ENCODE assay signal across 9 cellular contexts in genomic region chr15:23467110-23467600, GRCh38. TPM values are rescaled to one million over a fixed set of nuclear protein-coding genes. Genes with fewer than 3 reads are reported as not detected.
DNase-seq lines count a peak whose midpoint lies in the region; ATAC-seq and TF ChIP-seq lines count a peak whose summit lies in the region.
"Had no signal": no experiment of that assay in that cellular context is flagged by ENCODE, and none has a peak within 500 bp of the region (broad histone marks: within the 10 kb centered on the region; RNA-seq: fewer than 3 reads in every experiment).

No MANE protein-coding gene starts in this region.

- no peak overlapping the region for H3K4me3 Mint-ChIP-seq in activated naive CD8-positive, alpha-beta T cell treated with anti-CD3 and anti-CD28 coated beads for 36 hours

- H3K4me1 Mint-ChIP-seq in activated naive CD8-positive, alpha-beta T cell treated with anti-CD3 and anti-CD28 coated beads for 36 hours, result no peaks in the 10 kb centered on the region

- H3K36me3 Mint-ChIP-seq in activated naive CD8-positive, alpha-beta T cell treated with anti-CD3 and anti-CD28 coated beads for 36 hours, result no peaks in the 10 kb centered on the region

- TF ChIP-seq EP300 in upper lobe of left lung (IDR thresholded peaks at IDR 0.05), result no peak

- POLR2A ChIA-PET in HEK293T (lab: Yijun Ruan, JAX), result interaction anchor here (1.0 kb wide), 1 partner anchor 428 kb away, joined by 3 read pairs; the partner anchor contains the start of gene TUBGCP5

- TF ChIP-seq CTCF in AG10803 (conservative IDR thresholded peaks at IDR 0.05; ENCODE audit: low read length) (peak; percentile 53), upper lobe of left lung (IDR thresholded peaks at IDR 0.05) (peak in 4 of 6 experiments; percentile 13 to 54 (median 34))

- H3K36me3 ChIP-seq in upper lobe of left lung, result no peaks in the 10 kb centered on the region
- no peaks in the 10 kb centered on the region for H3K36me3 ChIP-seq in effector memory CD4-positive, alpha-beta T cell (ENCODE audit: control insufficient read depth, insufficient read depth, low read length)
- H3K36me3 ChIP-seq: HAP-1 had no signal

- H3K4me3 ChIP-seq in AG10803 (ENCODE audit: low read length), result no peak overlapping the region
- no peak overlapping the region for H3K4me3 ChIP-seq in upper lobe of left lung
- H3K4me3 ChIP-seq in effector memory CD4-positive, alpha-beta T cell (ENCODE audit: insufficient read depth, low read depth, low read length, poor library complexity, severe bottlenecking), result no peak overlapping the region
- H3K4me3 ChIP-seq: HAP-1 had no signal

- H3K4me1 ChIP-seq in upper lobe of left lung, result no peaks in the 10 kb centered on the region
- H3K4me1 ChIP-seq in effector memory CD4-positive, alpha-beta T cell (ENCODE audit: control insufficient read depth, insufficient read depth, low read length, poor library complexity, severe bottlenecking), result no peaks in the 10 kb centered on the region
- H3K4me1 ChIP-seq: HAP-1 had no signal

- H3K27ac ChIP-seq in upper lobe of left lung, result no peak overlapping the region
- no peak overlapping the region for H3K27ac ChIP-seq in effector memory CD4-positive, alpha-beta T cell (ENCODE audit: insufficient read depth, low read length, poor library complexity, severe bottlenecking)

- no peaks in the 10 kb centered on the region for H3K9me3 ChIP-seq in upper lobe of left lung
- no peaks in the 10 kb centered on the region for H3K9me3 ChIP-seq in effector memory CD4-positive, alpha-beta T cell (ENCODE audit: control insufficient read depth, low read length)
- H3K9me3 ChIP-seq: HAP-1 had no signal

- H3K27ac Mint-ChIP-seq in activated naive CD8-positive, alpha-beta T cell treated with anti-CD3 and anti-CD28 coated beads for 36 hours, result no peak overlapping the region

- H3K9me3 Mint-ChIP-seq in activated naive CD8-positive, alpha-beta T cell treated with anti-CD3 and anti-CD28 coated beads for 36 hours, result no peaks in the 10 kb centered on the region

- ATAC-seq in upper lobe of left lung (ENCODE audit: low FRiP score in 2 of 2) (no peak), GM21529 (IDR thresholded peaks at IDR 0.05; ENCODE audit: unreplicated experiment) (no peak)

- H3K27me3 Mint-ChIP-seq in activated naive CD8-positive, alpha-beta T cell treated with anti-CD3 and anti-CD28 coated beads for 36 hours, result peaks cover 7% of the 10 kb centered on the region

- CTCF ChIA-PET in HEK293T (lab: Yijun Ruan, JAX), result interaction anchor here (0.6 to 1.6 kb wide), 2 partner anchors 11 to 31 kb away, joined by 4 read pairs; no protein-coding TSS in a partner anchor

- no peak for TF ChIP-seq POLR2A in upper lobe of left lung (IDR thresholded peaks at IDR 0.05)

- WGBS in upper lobe of left lung, 2 donors, result 79 to 85% methylated on average over 3 of the region's 3 CpGs

- DNase-seq in AG10803 (ENCODE audit: low read depth), result peak; percentile 41
- DNase-seq in HEK293T (ENCODE audit: extremely low spot score), result peak; percentile 9
- DNase-seq in SHP77 (lab: John Stamatoyannopoulos, UW), result peak; percentile 26 to 32
- peak; percentile 18 for DNase-seq in glomerular endothelial cell (ENCODE audit: extremely low read depth, low read depth, low spot score)
- no peak for DNase-seq in upper lobe of left lung
- DNase-seq in effector memory CD4-positive, alpha-beta T cell, result no peak
- DNase-seq in activated naive CD8-positive, alpha-beta T cell treated with anti-CD3 and anti-CD28 coated beads for 36 hours, result no peak

- H3K27me3 ChIP-seq in upper lobe of left lung, result no peaks in the 10 kb centered on the region
- H3K27me3 ChIP-seq in effector memory CD4-positive, alpha-beta T cell (replicated peaks; ENCODE audit: control insufficient read depth, insufficient read depth, low read length, poor library complexity, severe bottlenecking), result no peaks in the 10 kb centered on the region

TF ChIP-seq in HEK293T, 16 proteins besides CTCF, POLR2A, EP300 and RAD21:
- TF ChIP-seq CTBP1 (IDR thresholded peaks at IDR 0.05; ENCODE audit: borderline replicate concordance) (no peak), SP1 (IDR thresholded peaks at IDR 0.05) (no peak), L3MBTL2 (conservative IDR thresholded peaks at IDR 0.05) (no peak)

RNA-seq across cellular contexts. Expression of gene GOLGA6L2, which starts 20.1 kb away (rescaled TPM):
- total RNA-seq in glomerular endothelial cell (not detected in 2 replicates), upper lobe of left lung (not detected)
- total RNA-seq in activated naive CD8-positive, alpha-beta T cell treated with anti-CD3 and anti-CD28 coated beads for 36 hours, result not detected

Comparison
In these comparisons a context has a peak if more than half of its experiments do, and no peak if none do; other contexts are left out.
1. DNase-seq: peak in AG10803 (single experiment), HEK293T (single experiment), SHP77 (2 of 2) and glomerular endothelial cell (single experiment); none in upper lobe of left lung (0 of 2), effector memory CD4-positive, alpha-beta T cell (0 of 3) and activated naive CD8-positive, alpha-beta T cell treated with anti-CD3 and anti-CD28 coated beads for 36 hours (single experiment).